ENCODE assay signal across 19 cellular contexts in the genomic region with DNA sequence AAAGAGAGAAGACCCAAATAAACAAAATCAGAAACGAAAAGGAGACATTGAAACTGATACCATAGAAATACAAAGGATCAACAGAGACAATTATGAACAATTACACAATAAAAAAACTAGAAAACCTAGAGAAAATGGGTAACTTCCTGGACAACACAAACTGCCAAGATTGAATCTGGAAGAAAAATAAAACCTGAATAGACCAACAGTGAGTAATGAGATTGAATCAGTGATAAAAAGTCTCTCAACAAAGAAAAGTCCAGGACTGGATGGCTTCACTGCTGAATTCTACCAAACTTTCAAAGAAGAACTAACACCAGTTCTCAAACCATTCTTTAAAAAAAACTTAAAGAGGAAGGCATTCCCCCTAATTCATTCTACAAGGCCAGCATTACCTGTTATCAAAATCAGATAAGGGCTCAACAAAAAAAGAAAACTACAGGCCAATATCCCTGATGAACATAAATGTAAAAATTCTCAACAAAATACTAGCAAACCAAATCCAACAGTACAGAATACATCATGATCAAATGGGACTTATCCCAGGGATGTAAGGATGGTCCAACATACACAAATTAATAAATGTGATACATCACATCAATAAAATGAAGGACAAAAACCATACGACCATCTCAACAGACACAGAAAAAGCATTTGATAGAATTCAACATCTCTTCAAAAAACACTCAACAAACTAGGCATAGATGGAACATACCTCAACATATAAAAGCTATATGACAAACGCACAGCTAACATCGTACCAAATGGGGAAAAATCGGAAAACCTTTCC.
DNase-seq lines count a peak whose midpoint lies in the region; ATAC-seq, FAIRE-seq and TF ChIP-seq lines count a peak whose summit lies in the region.
"Had no signal": no experiment of that assay in that cellular context is flagged by ENCODE, and none has a peak within 500 bp of the region (broad histone marks: within the 10 kb centered on the region; RNA-seq: fewer than 3 reads in every experiment).

No MANE protein-coding gene starts in this region.

- no peak overlapping the region for H3K4me3 ChIP-seq in astrocyte of the spinal cord (ENCODE audit: low read depth, low read length)
- H3K4me3 ChIP-seq: coronary artery, GM23338 had no signal

- no peak for ATAC-seq in HG02623 (IDR thresholded peaks at IDR 0.05; ENCODE audit: unreplicated experiment)
- ATAC-seq in GM19035 (IDR thresholded peaks at IDR 0.05; ENCODE audit: unreplicated experiment) = no peak
- ATAC-seq: activated naive CD4-positive, alpha-beta T cell treated with anti-CD3 and anti-CD28 coated beads, Interleukin-2, amount 50 U/mL, for 72 hours; GM23338 had no signal

- POLR2A ChIA-PET in GM10248 (lab: Yijun Ruan, JAX) = no interaction called here

- peak; percentile 77 for FAIRE-seq in D721Med (lab: Jason Lieb, UNC)
- FAIRE-seq: RCC 7860, urothelium cell line had no signal

- in situ Hi-C loops in astrocyte of the spinal cord (cut with HindIII; ENCODE audit: low sequenced_read_pairs) = no loop called here

- TF ChIP-seq CTCF in D721Med (IDR thresholded peaks at IDR 0.05; ENCODE audit: insufficient read depth, missing control alignments) = no peak
- TF ChIP-seq CTCF in astrocyte of the spinal cord (IDR thresholded peaks at IDR 0.05; ENCODE audit: low read depth, low read length) = no peak
- no peak for TF ChIP-seq CTCF in GM10248 (IDR thresholded peaks at IDR 0.05; ENCODE audit: control extremely low read depth, extremely low read depth, low read depth, missing control alignments)

- CTCF ChIA-PET in GM10248 (lab: Yijun Ruan, JAX) = interaction anchor here (1.0 kb wide), 1 partner anchor 10 kb away, joined by 3 read pairs; no protein-coding TSS in a partner anchor

- no peak for DNase-seq in D721Med (ENCODE audit: insufficient read length, low spot score)
- peak; percentile 27 for DNase-seq in HT-29 (ENCODE audit: low spot score)
- peak; percentile 13 for DNase-seq in astrocyte of the spinal cord (ENCODE audit: low read depth, low spot score)
- DNase-seq in glomerular endothelial cell (ENCODE audit: extremely low read depth, low read depth, low spot score) = peak; percentile 27
- DNase-seq in NCI-H1417 (lab: John Stamatoyannopoulos, UW) = no peak
- no peak for DNase-seq in GM10248 (ENCODE audit: extremely low spot score)
- DNase-seq: activated CD4-positive, alpha-beta T cell treated with anti-CD3 and anti-CD28 coated beads, Interleukin-2, amount 10 ng/mL, durations not matched to agents 7 days and 5 days; CD4-positive, CD25-positive, alpha-beta regulatory T cell; DMS153; GF-D8; NCI-H1417 treated with DMSO at 0.1 percent for 48 hours; T-helper 2 cell had no signal

Comparison
In these comparisons a context has a peak if more than half of its experiments do, and no peak if none do; other contexts are left out.
1. DNase-seq: peak in HT-29 (single experiment), astrocyte of the spinal cord (single experiment) and glomerular endothelial cell (single experiment); none in D721Med (single experiment), NCI-H1417 (0 of 3) and GM10248 (single experiment).